ENCODE assay signal across 1 cellular context in the genomic region with DNA sequence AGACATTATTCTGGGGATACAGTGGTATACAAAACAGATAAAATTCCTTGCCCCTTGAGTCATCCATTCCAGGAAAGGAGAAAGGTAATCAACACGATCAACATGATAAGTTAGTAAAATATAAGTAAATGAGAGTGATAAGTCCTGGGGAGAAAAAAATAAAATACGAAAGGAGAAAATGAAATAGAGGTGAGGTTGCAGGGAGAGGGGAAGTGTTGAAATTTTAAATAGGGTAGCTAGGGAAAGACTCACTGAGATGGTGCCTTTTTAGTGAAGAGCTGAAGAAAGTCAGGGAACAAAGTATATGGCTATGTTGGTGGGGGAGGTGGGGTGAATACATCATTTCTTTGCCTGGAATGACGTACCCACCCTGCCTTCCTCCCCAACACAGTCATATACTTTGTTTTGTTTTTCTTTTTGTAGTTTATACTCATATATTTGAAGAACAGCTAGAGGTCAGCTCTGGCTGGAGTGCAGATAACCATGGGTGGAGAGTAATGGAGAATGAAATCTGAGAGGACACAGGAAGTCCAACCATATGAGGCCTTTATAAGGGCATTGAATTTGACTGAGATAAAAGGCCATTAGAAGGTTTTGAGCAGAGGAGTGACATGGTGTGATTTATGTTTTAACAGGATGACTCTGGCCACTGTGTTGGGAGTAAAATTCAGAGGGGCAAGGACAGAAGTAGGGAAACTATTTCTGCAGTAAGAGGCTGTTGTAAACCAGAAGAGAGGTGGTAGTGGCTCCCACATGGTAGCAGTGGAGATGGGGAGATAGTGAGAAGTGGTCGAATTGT.
TF ChIP-seq lines count a peak whose summit lies in the region.

No MANE protein-coding gene starts in this region.

TF ChIP-seq in K562, 482 proteins besides CTCF, POLR2A, EP300 and RAD21 (continued from another document):
- TF ChIP-seq ZNF407 (IDR thresholded peaks at IDR 0.05; ENCODE audit: low read depth), result no peak
- TF ChIP-seq, protein P1, sequence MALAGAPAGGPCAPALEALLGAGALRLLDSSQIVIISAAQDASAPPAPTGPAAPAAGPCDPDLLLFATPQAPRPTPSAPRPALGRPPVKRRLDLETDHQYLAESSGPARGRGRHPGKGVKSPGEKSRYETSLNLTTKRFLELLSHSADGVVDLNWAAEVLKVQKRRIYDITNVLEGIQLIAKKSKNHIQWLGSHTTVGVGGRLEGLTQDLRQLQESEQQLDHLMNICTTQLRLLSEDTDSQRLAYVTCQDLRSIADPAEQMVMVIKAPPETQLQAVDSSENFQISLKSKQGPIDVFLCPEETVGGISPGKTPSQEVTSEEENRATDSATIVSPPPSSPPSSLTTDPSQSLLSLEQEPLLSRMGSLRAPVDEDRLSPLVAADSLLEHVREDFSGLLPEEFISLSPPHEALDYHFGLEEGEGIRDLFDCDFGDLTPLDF (CRISPR knock-in tag; IDR thresholded peaks at IDR 0.05), result no peak
- TF ChIP-seq, protein P2, sequence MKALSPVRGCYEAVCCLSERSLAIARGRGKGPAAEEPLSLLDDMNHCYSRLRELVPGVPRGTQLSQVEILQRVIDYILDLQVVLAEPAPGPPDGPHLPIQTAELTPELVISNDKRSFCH (CRISPR knock-in tag; IDR thresholded peaks at IDR 0.05), result no peak
- TF ChIP-seq, protein P2 (tag; IDR thresholded peaks at IDR 0.05), result no peak
- no peak for TF ChIP-seq MAZ (CRISPR knock-in tag; conservative IDR thresholded peaks at IDR 0.05 in 1 of 2, IDR thresholded peaks at IDR 0.05 in 1 of 2)
- TF ChIP-seq ATF1 (CRISPR knock-in tag; IDR thresholded peaks at IDR 0.05), result no peak
- TF ChIP-seq ATF1 (tag; IDR thresholded peaks at IDR 0.05), result peak; percentile 69
- 0 out of 4 replicates have a peak, but pooled peaks of 1 of the 2 experiments have one; percentile 34 for TF ChIP-seq NRF1 (conservative IDR thresholded peaks at IDR 0.05 in 1 of 2, IDR thresholded peaks at IDR 0.05 in 1 of 2)
- TF ChIP-seq ZFP36 (IDR thresholded peaks at IDR 0.05; ENCODE audit: low read depth, low read length, partially characterized antibody), result peak; percentile 72
- TF ChIP-seq SMARCA4 (IDR thresholded peaks at IDR 0.05), result peak; percentile 77
- TF ChIP-seq ZNF133 (CRISPR knock-in tag; IDR thresholded peaks at IDR 0.05), result no peak
- TF ChIP-seq HOMEZ (CRISPR knock-in tag; IDR thresholded peaks at IDR 0.05), result no peak
- no peak for TF ChIP-seq ZFP91 (CRISPR knock-in tag; IDR thresholded peaks at IDR 0.05)
- no peak for TF ChIP-seq RERE (CRISPR knock-in tag; IDR thresholded peaks at IDR 0.05; ENCODE audit: borderline replicate concordance)
- TF ChIP-seq GATAD2B (IDR thresholded peaks at IDR 0.05; ENCODE audit: borderline replicate concordance), result no peak
- no peak for TF ChIP-seq CBX3 (IDR thresholded peaks at IDR 0.05; ENCODE audit: borderline replicate concordance in 1 of 2, low read length in 2 of 2)
- TF ChIP-seq JUNB (CRISPR knock-in tag; conservative IDR thresholded peaks at IDR 0.05), result no peak
- TF ChIP-seq PRDM10 (IDR thresholded peaks at IDR 0.05; ENCODE audit: partially characterized antibody), result no peak
- TF ChIP-seq KAT7 (CRISPR knock-in tag; IDR thresholded peaks at IDR 0.05; ENCODE audit: borderline replicate concordance), result no peak
- no peak for TF ChIP-seq ZBTB26 (CRISPR knock-in tag; IDR thresholded peaks at IDR 0.05)
- no peak for TF ChIP-seq THAP7 (CRISPR knock-in tag; IDR thresholded peaks at IDR 0.05)
- no peak for TF ChIP-seq GTF2E2 (tag; IDR thresholded peaks at IDR 0.05)
- TF ChIP-seq CREM (IDR thresholded peaks at IDR 0.05; ENCODE audit: low read depth), result peak; percentile 65
